ENCODE assay signal across 8 cellular contexts in the genomic region with DNA sequence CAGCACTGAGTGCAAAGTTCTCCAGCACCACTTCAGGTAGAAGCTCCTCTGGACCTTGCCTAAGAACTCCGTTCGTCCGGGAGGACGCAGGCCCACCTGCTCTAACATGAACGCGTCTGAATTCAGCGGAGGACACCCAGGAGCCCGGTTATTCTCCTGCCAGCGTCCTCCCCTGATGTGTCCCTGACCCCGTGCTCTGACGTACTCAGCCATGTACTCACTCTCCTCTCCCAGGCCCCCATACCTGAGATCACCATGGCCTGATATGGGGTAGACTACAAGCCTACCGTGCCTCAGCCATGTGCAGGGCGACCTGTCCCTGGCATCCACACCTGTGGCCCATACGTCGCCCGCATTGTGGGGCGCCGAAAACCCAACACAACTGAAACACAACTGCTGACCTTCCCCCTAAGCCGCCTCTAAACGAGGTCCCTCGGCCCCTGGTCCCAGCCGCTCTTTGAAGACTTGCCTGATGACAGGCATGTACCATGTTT. TPM values are rescaled to one million over a fixed set of nuclear protein-coding genes. Genes with fewer than 3 reads are reported as not detected.
A peak's percentile ranks its signal among the peaks of the same experiment; 100 is the strongest.
DNase-seq lines count a peak whose midpoint lies in the region; ATAC-seq, FAIRE-seq and TF ChIP-seq lines count a peak whose summit lies in the region.

No MANE protein-coding gene starts in this region.

- peak overlapping the region; percentile 83 for H3K9ac ChIP-seq in SK-N-SH

- no peaks in the 10 kb centered on the region for H3K27me3 ChIP-seq in SK-N-SH (ENCODE audit: insufficient read depth)
- no peaks in the 10 kb centered on the region for H3K27me3 ChIP-seq in pancreas

- TF ChIP-seq RAD21 in SK-N-SH (IDR thresholded peaks at IDR 0.05; ENCODE audit: low read length), result no peak

- peaks cover 4% of the 10 kb centered on the region for H3K36me3 Mint-ChIP-seq in activated T-cell treated with anti-CD3 and anti-CD28 coated beads, Interleukin-2, amount 50 U/mL, for 4 hours (ENCODE audit: insufficient read depth)

- no peaks in the 10 kb centered on the region for H3K27me3 Mint-ChIP-seq in activated T-cell treated with anti-CD3 and anti-CD28 coated beads, Interleukin-2, amount 50 U/mL, for 4 hours (ENCODE audit: low read depth)

- no peak for FAIRE-seq in pancreas (lab: Jason Lieb, UNC)

- POLR2A ChIA-PET in SK-N-SH (lab: Yijun Ruan, JAX), result interaction anchor here (1.2 kb wide), 1 partner anchor 68 kb away, joined by 4 read pairs; the partner anchor contains the start of gene ZNF446

- CTCF ChIA-PET in SK-N-SH (lab: Yijun Ruan, JAX), result interaction anchor here (1.2 to 1.3 kb wide), 2 partner anchors 17 to 42 kb away, joined by 3 to 4 read pairs; no protein-coding TSS in a partner anchor

- no peak for TF ChIP-seq EP300 in SK-N-SH (IDR thresholded peaks at IDR 0.05; ENCODE audit: borderline replicate concordance in 1 of 2, low read depth in 1 of 2, low read length in 1 of 2)

- H3K4me3 Mint-ChIP-seq in activated T-cell treated with anti-CD3 and anti-CD28 coated beads, Interleukin-2, amount 50 U/mL, for 4 hours, result peak overlapping the region; percentile 88

- H3K4me1 ChIP-seq in SK-N-SH (ENCODE audit: control insufficient read depth in 1 of 2, insufficient read depth in 2 of 2, low read depth in 1 of 2, low read length in 1 of 2) (peaks cover 0 to 25% of the 10 kb centered on the region in 2 experiments; a peak in 1 of 4 replicates), pancreas (peaks cover 0 to 12% (median 8%) of the 10 kb centered on the region in 3 donors)

- intact Hi-C loops in pancreas (cut with DNase I), result no loop called here

- peaks cover 12% of the 10 kb centered on the region for H3F3A ChIP-seq in SK-N-SH (replicated peaks; ENCODE audit: insufficient read depth)

- peak overlapping the region; percentile 86 for H2AFZ ChIP-seq in SK-N-SH (ENCODE audit: low read depth)

- peak overlapping the region; percentile 57 to 88 for H3K27ac ChIP-seq in SK-N-SH (ENCODE audit: low read depth in 2 of 2, low read length in 1 of 2)
- peak overlapping the region; percentile 58 to 77 (median 69) for H3K27ac ChIP-seq in pancreas

- TF ChIP-seq CTCF in SK-N-SH (IDR thresholded peaks at IDR 0.05) (no peak), fibroblast of mammary gland (conservative IDR thresholded peaks at IDR 0.05; ENCODE audit: control insufficient read depth, insufficient read depth, low read depth, low read length) (no peak), pancreas (IDR thresholded peaks at IDR 0.05) (no peak)

- H3K4me1 Mint-ChIP-seq in activated T-cell treated with anti-CD3 and anti-CD28 coated beads, Interleukin-2, amount 50 U/mL, for 4 hours (ENCODE audit: low read depth), result peaks cover 26% of the 10 kb centered on the region

- peaks cover 47% of the 10 kb centered on the region for H3K79me2 ChIP-seq in SK-N-SH (ENCODE audit: insufficient read depth)

- H3K4me3 ChIP-seq in SK-N-SH (ENCODE audit: low read depth in 2 of 2, low read length in 1 of 2) (peak overlapping the region; percentile 84 to 97), fibroblast of mammary gland (ENCODE audit: control insufficient read depth, low read depth, low read length) (peak overlapping the region; percentile 83), pancreas (peak overlapping the region; percentile 89 to 98 (median 96))

- 27% methylated on average over 17 of the region's 22 CpGs for WGBS in SK-N-SH (ENCODE audit: low lambda C conversion rate)
- WGBS in pancreas, 2 donors, result 6 to 8% methylated on average over 22 of the region's 22 CpGs

- peaks cover 0 to 3% of the 10 kb centered on the region in 2 experiments for H3K36me3 ChIP-seq in SK-N-SH (replicated peaks in 1 of 2; ENCODE audit: control insufficient read depth in 1 of 2, insufficient read depth in 2 of 2, low read length in 1 of 2)
- H3K36me3 ChIP-seq in pancreas, result no peaks in the 10 kb centered on the region

- no peak for DNase-seq in activated T-cell treated with anti-CD3 and anti-CD28 coated beads, Interleukin-2, amount 50 U/mL, for 4 hours
- no peak for DNase-seq in activated T-cell treated with anti-CD3 and anti-CD28 coated beads, Interleukin-2, amount 50 U/mL, for 1 hour
- DNase-seq in SK-N-SH (no peak), fibroblast of mammary gland (ENCODE audit: low read depth) (peak; percentile 47), pancreas (peak in 1 of 6 donors; percentile 48), AG20443 (ENCODE audit: low spot score) (no peak), NCI-H2029 (lab: John Stamatoyannopoulos, UW) (no peak), NOMO-1 (lab: John Stamatoyannopoulos, UW; ENCODE audit: unreplicated experiment in 2 of 2) (no peak)

- H3K9me3 ChIP-seq in SK-N-SH, result no peaks in the 10 kb centered on the region
- H3K9me3 ChIP-seq in pancreas, result no peaks in the 10 kb centered on the region

- peak overlapping the region; percentile 99 for H3K4me2 ChIP-seq in SK-N-SH

- no peaks in the 10 kb centered on the region for H4K20me1 ChIP-seq in SK-N-SH (ENCODE audit: insufficient read depth)

- H3K9me3 Mint-ChIP-seq in activated T-cell treated with anti-CD3 and anti-CD28 coated beads, Interleukin-2, amount 50 U/mL, for 4 hours, result no peaks in the 10 kb centered on the region

- ATAC-seq in activated T-cell treated with anti-CD3 and anti-CD28 coated beads, Interleukin-2, amount 50 U/mL, for 4 hours, result peak; percentile 4 to 8
- peak; percentile 3 to 23 (median 9) for ATAC-seq in pancreas

- H3K9me2 ChIP-seq in SK-N-SH, result no peaks in the 10 kb centered on the region

TF ChIP-seq in SK-N-SH, 30 proteins besides CTCF, POLR2A, EP300 and RAD21:
- TF ChIP-seq FOXJ3 (CRISPR knock-in tag; IDR thresholded peaks at IDR 0.05), result no peak

RNA-seq across cellular contexts. Expression of gene ZNF584, which starts 0.7 kb away (rescaled TPM):
- 10 to 100 TPM; 17.8 to 20.5 (median 20.3) TPM for total RNA-seq in activated T-cell treated with anti-CD3 and anti-CD28 coated beads, Interleukin-2, amount 50 U/mL, for 4 hours
- polyA plus RNA-seq in SK-N-SH (2012; rRNA removed) (9.4 and 12.0 TPM in 2 replicates), pancreas (1 to 10 TPM; 4.1 to 6.5 TPM)
- polyA plus RNA-seq in SK-N-SH (2012; cell fraction: cytosol; rRNA removed), result 7.7 and 9.6 TPM in 2 replicates
- polyA plus RNA-seq in SK-N-SH (2012; cell fraction: nucleus; rRNA removed), result 10.1 and 12.1 TPM in 2 replicates
- total RNA-seq in pancreas, result 1 to 10 TPM; 4.3 to 8.5 (median 5.1) TPM

RNA-seq across cellular contexts. Expression of gene RNF225, which starts 12.2 kb away (rescaled TPM):
- 1 to 10 TPM; 2.5 to 3.2 (median 2.5) TPM for total RNA-seq in activated T-cell treated with anti-CD3 and anti-CD28 coated beads, Interleukin-2, amount 50 U/mL, for 4 hours
- polyA plus RNA-seq in SK-N-SH (2012; rRNA removed), result 0.13 TPM in 1 of 2 replicates, not detected in the other
- polyA plus RNA-seq in SK-N-SH (2012; cell fraction: cytosol; rRNA removed), result not detected in 2 replicates
- polyA plus RNA-seq in SK-N-SH (2012; cell fraction: nucleus; rRNA removed), result 0.09 TPM in 1 of 2 replicates, not detected in the other
- total RNA-seq in pancreas, result not detected
- polyA plus RNA-seq in pancreas, result not detected

RNA-seq across cellular contexts. Expression of gene RPS5, which starts 20.6 kb away (rescaled TPM):
- total RNA-seq in activated T-cell treated with anti-CD3 and anti-CD28 coated beads, Interleukin-2, amount 50 U/mL, for 4 hours, result 1,000 to 10,000 TPM; 2,106 to 2,287 (median 2,120) TPM
- polyA plus RNA-seq in SK-N-SH (2012; rRNA removed) (3,905 and 4,334 TPM in 2 replicates), pancreas (100 to 1,000 TPM; 699 to 891 TPM)
- polyA plus RNA-seq in SK-N-SH (2012; cell fraction: cytosol; rRNA removed), result 2,353 and 3,574 TPM in 2 replicates
- 1,227 and 1,326 TPM in 2 replicates for polyA plus RNA-seq in SK-N-SH (2012; cell fraction: nucleus; rRNA removed)
- total RNA-seq in pancreas, result 1,000 to 10,000 TPM in 2 of 6 donors, 100 to 1,000 TPM in 4; 637 to 1,373 (median 887) TPM

RNA-seq across cellular contexts. Expression of gene ZNF837, which starts 26.9 kb away (rescaled TPM):
- 1 to 10 TPM; 1.2 to 2.1 (median 1.8) TPM for total RNA-seq in activated T-cell treated with anti-CD3 and anti-CD28 coated beads, Interleukin-2, amount 50 U/mL, for 4 hours
- 1.2 and 1.6 TPM in 2 replicates for polyA plus RNA-seq in SK-N-SH (2012; rRNA removed)
- polyA plus RNA-seq in SK-N-SH (2012; cell fraction: cytosol; rRNA removed), result 0.58 and 1.1 TPM in 2 replicates
- 2.2 and 3.3 TPM in 2 replicates for polyA plus RNA-seq in SK-N-SH (2012; cell fraction: nucleus; rRNA removed)
- total RNA-seq in pancreas, result 1 to 10 TPM; 1.1 to 1.9 (median 1.7) TPM
- 1 to 10 TPM; 3.1 to 3.8 TPM for polyA plus RNA-seq in pancreas

RNA-seq across cellular contexts. Expression of gene ZNF132, which starts 32.2 kb away (rescaled TPM):
- 1 to 10 TPM; 1.0 to 1.8 (median 1.8) TPM for total RNA-seq in activated T-cell treated with anti-CD3 and anti-CD28 coated beads, Interleukin-2, amount 50 U/mL, for 4 hours
- 1.3 and 1.9 TPM in 2 replicates for polyA plus RNA-seq in SK-N-SH (2012; rRNA removed)
- 0.99 and 1.5 TPM in 2 replicates for polyA plus RNA-seq in SK-N-SH (2012; cell fraction: cytosol; rRNA removed)
- 2.2 and 3.1 TPM in 2 replicates for polyA plus RNA-seq in SK-N-SH (2012; cell fraction: nucleus; rRNA removed)
- total RNA-seq in pancreas, result 1 to 10 TPM; 1.4 to 6.1 (median 2.1) TPM
- polyA plus RNA-seq in pancreas, result 1 to 10 TPM; 1.1 to 2.0 TPM
